Comparison of ENCODE assay signal across 15 cellular contexts in the genomic region with DNA sequence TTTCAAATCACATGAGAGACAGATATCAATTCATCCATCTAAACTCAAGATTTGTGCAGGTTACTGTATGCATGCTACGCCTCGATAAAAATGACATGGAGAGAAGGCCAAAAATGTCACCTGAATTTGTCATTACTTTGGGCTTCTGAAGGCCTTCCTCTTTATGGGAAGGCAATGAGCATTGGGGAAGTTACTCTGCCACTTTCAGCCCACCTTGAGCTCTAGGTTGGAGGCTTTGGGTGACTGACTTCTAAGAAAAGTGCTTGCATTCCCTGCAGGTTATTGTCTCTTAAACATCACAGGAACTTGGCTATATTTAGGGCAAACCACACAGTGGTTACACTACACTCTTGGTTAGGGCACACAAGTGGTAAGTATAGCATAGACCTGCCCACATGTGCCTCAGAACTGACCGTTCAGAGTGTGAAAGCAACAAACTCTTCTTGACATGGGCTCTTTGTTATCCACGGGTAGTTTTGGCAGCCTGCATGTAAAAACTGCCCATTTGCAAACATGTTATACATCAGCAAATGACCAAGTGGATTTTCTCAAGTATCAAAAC.
DNase-seq lines count a peak whose midpoint lies in the region; ATAC-seq and TF ChIP-seq lines count a peak whose summit lies in the region.
"Had no signal": no experiment of that assay in that cellular context is flagged by ENCODE, and none has a peak within 500 bp of the region (broad histone marks: within the 10 kb centered on the region; RNA-seq: fewer than 3 reads in every experiment).

No MANE protein-coding gene starts in this region.

- H4K20me1 ChIP-seq in BLaER1 (no peaks in the 10 kb centered on the region), MM.1S (ENCODE audit: insufficient read depth, low read length) (no peaks in the 10 kb centered on the region)

- H3K27me3 ChIP-seq in BLaER1 = no peaks in the 10 kb centered on the region
- no peaks in the 10 kb centered on the region for H3K27me3 ChIP-seq in MM.1S (replicated peaks; ENCODE audit: insufficient read depth, low read length)
- H3K27me3 ChIP-seq in psoas muscle (ENCODE audit: insufficient read depth in 3 of 3, low read length in 2 of 3) = no peaks in the 10 kb centered on the region
- H3K27me3 ChIP-seq: brain microvascular endothelial cell had no signal

- H3K27ac ChIP-seq in BLaER1 (no peak overlapping the region), MM.1S (ENCODE audit: low read length) (peak overlapping the region; percentile 49; the same call in 1 of the 2 replicates), psoas muscle (no peak overlapping the region)
- H3K27ac ChIP-seq: A549, brain microvascular endothelial cell, RWPE1 had no signal

- no peaks in the 10 kb centered on the region for H3K9me3 ChIP-seq in BLaER1
- H3K9me3 ChIP-seq in MM.1S (replicated peaks; ENCODE audit: insufficient read depth, low read length) = no peaks in the 10 kb centered on the region
- no peaks in the 10 kb centered on the region for H3K9me3 ChIP-seq in psoas muscle
- H3K9me3 ChIP-seq: A549 had no signal

- no peak overlapping the region for H3K4me3 Mint-ChIP-seq in effector memory CD8-positive, alpha-beta T cell
- H3K4me3 Mint-ChIP-seq: natural killer cell had no signal

- no peaks in the 10 kb centered on the region for H3K79me2 ChIP-seq in MM.1S (ENCODE audit: low read length)

- 68 to 83% (median 69%) methylated on average over 4 of the region's 4 CpGs for WGBS in psoas muscle, 3 donors

- no peaks in the 10 kb centered on the region for H3K9me2 ChIP-seq in MM.1S (replicated peaks; ENCODE audit: insufficient read depth, low read length)

- ATAC-seq in GM19438 (IDR thresholded peaks at IDR 0.05; ENCODE audit: low read depth, unreplicated experiment) (peak; percentile 69), HG02884 (IDR thresholded peaks at IDR 0.05; ENCODE audit: unreplicated experiment) (peak; percentile 88), HG02840 (IDR thresholded peaks at IDR 0.05; ENCODE audit: low FRiP score, unreplicated experiment) (no peak), psoas muscle (no peak)
- no peak for ATAC-seq in effector memory CD8-positive, alpha-beta T cell (replicated peaks)
- ATAC-seq: A549; stimulated activated naive CD8-positive, alpha-beta T cell treated with anti-CD3 and anti-CD28 coated beads, Interleukin-15, Interleukin-2, amounts not matched to agents 100 U/mL and 50 U/mL, for 24 hours had no signal

- peaks cover 0 to 6% of the 10 kb centered on the region in 2 donors for H3K9me3 Mint-ChIP-seq in effector memory CD8-positive, alpha-beta T cell
- H3K9me3 Mint-ChIP-seq: natural killer cell had no signal

- H2AFZ ChIP-seq in MM.1S (ENCODE audit: low read length) = no peak overlapping the region

- H3K9ac ChIP-seq in BLaER1 = no peak overlapping the region
- peak overlapping the region; percentile 11; the same call in 1 of the 2 replicates for H3K9ac ChIP-seq in MM.1S (ENCODE audit: low read length)

- H3K4me2 ChIP-seq in BLaER1 (peak overlapping the region; percentile 35; the same call in 1 of the 2 replicates), MM.1S (ENCODE audit: low read depth, low read length) (peak overlapping the region; percentile 46)
- H3K4me2 ChIP-seq: A549 had no signal

- H3K27me3 Mint-ChIP-seq in effector memory CD8-positive, alpha-beta T cell = no peaks in the 10 kb centered on the region

- DNase-seq in MM.1S (peak; percentile 88), Ammon's horn (ENCODE audit: low spot score) (no peak), psoas muscle (no peak)
- no peak for DNase-seq in effector memory CD8-positive, alpha-beta T cell
- DNase-seq: brain microvascular endothelial cell; natural killer cell; NCI-H2171 treated with DMSO at 0.1 percent for 48 hours; stimulated activated CD4-positive, alpha-beta T cell treated with anti-CD3 and anti-CD28 coated beads, Interleukin-12 subunit alpha, Interleukin-12 subunit beta, amount 100 ng/mL, for 4 hours; stimulated activated naive CD8-positive, alpha-beta T cell treated with anti-CD3 and anti-CD28 coated beads, Interleukin-15, Interleukin-2, amounts not matched to agents 100 U/mL and 50 U/mL, for 24 hours had no signal

- intact Hi-C loops in psoas muscle (cut with DNase I) = no loop called here

- no peaks in the 10 kb centered on the region for H3K36me3 ChIP-seq in BLaER1
- no peaks in the 10 kb centered on the region for H3K36me3 ChIP-seq in MM.1S (replicated peaks; ENCODE audit: insufficient read depth, low read length)
- H3K36me3 ChIP-seq in psoas muscle (ENCODE audit: insufficient read depth in 1 of 2, low read depth in 1 of 2) = no peaks in the 10 kb centered on the region
- H3K36me3 ChIP-seq: brain microvascular endothelial cell had no signal

- peaks cover 11% of the 10 kb centered on the region for H3F3A ChIP-seq in MM.1S (ENCODE audit: insufficient read depth, low read length)

- H3K4me1 Mint-ChIP-seq in effector memory CD8-positive, alpha-beta T cell (ENCODE audit: low read depth in 2 of 2) = no peaks in the 10 kb centered on the region

- no peaks in the 10 kb centered on the region for H3K36me3 Mint-ChIP-seq in effector memory CD8-positive, alpha-beta T cell (ENCODE audit: insufficient read depth)
- H3K36me3 Mint-ChIP-seq: natural killer cell had no signal

- H3K4me3 ChIP-seq in BLaER1 (no peak overlapping the region), MM.1S (ENCODE audit: low read length) (no peak overlapping the region), psoas muscle (no peak overlapping the region)
- H3K4me3 ChIP-seq: A549 had no signal

- H3K27ac Mint-ChIP-seq in effector memory CD8-positive, alpha-beta T cell = no peak overlapping the region
- H3K27ac Mint-ChIP-seq: natural killer cell had no signal

- peaks cover 6% of the 10 kb centered on the region for H3K4me1 ChIP-seq in BLaER1
- peaks cover 17% of the 10 kb centered on the region for H3K4me1 ChIP-seq in MM.1S (ENCODE audit: low read length)
- H3K4me1 ChIP-seq in psoas muscle = no peaks in the 10 kb centered on the region

- TF ChIP-seq CTCF in MM.1S (IDR thresholded peaks at IDR 0.05; ENCODE audit: low read length) (no peak), psoas muscle (IDR thresholded peaks at IDR 0.05) (no peak)

Comparison
In these comparisons a context has a peak if more than half of its experiments do, and no peak if none do; other contexts are left out.
1. ATAC-seq: peak in GM19438 (single experiment) and HG02884 (single experiment); none in HG02840 (single experiment), effector memory CD8-positive, alpha-beta T cell (single experiment) and psoas muscle (0 of 4).